Comparison of ENCODE assay signal across 13 cellular contexts in genomic region chr3:9807981-9808344, GRCh38. TPM values are rescaled to one million over a fixed set of nuclear protein-coding genes. Genes with fewer than 3 reads are reported as not detected.
A peak's percentile ranks its signal among the peaks of the same experiment; 100 is the strongest.
DNase-seq lines count a peak whose midpoint lies in the region; ATAC-seq and TF ChIP-seq lines count a peak whose summit lies in the region.
"Had no signal": no experiment of that assay in that cellular context is flagged by ENCODE, and none has a peak within 500 bp of the region (broad histone marks: within the 10 kb centered on the region; RNA-seq: fewer than 3 reads in every experiment).

No MANE protein-coding gene starts in this region.

- intact Hi-C loops in activated B cell treated with CpG ODN at 0.5 μM for 24 hours (cut with micrococcal nuclease) = loop anchor here (2.0 to 5.0 kb wide), 4 partner anchors 37 to 306 kb away; partner anchors contain the start of genes BRPF1, CRELD1 and RPUSD3

- TF ChIP-seq CTCF in activated B cell treated with CpG ODN at 0.5 μM for 24 hours (IDR thresholded peaks at IDR 0.05) = no peak
- TF ChIP-seq CTCF in glutamatergic neuron (IDR thresholded peaks at IDR 0.05; ENCODE audit: partially characterized antibody, unreplicated experiment) = no peak

- H3K36me3 Mint-ChIP-seq in activated T-cell treated with anti-CD3 and anti-CD28 coated beads, Interleukin-2, amount 50 U/mL, for 4 hours (ENCODE audit: insufficient read depth) = peaks cover 28% of the 10 kb centered on the region
- H3K36me3 Mint-ChIP-seq in activated B cell treated with CpG ODN at 0.5 μM for 24 hours (ENCODE audit: low read depth) (peaks cover 49% of the 10 kb centered on the region), glutamatergic neuron (ENCODE audit: unreplicated experiment) (peaks cover 16% of the 10 kb centered on the region)
- H3K36me3 Mint-ChIP-seq in stimulated activated memory B cell treated with anti-CD40 and anti-IgM and Interleukin-4, amounts not matched to agents 10 μg/mL and 1 μg/mL and 100 μg/mL, for 72 hours = peaks cover 62% of the 10 kb centered on the region

- CTCF ChIA-PET in activated B cell treated with CpG ODN at 0.5 μM for 24 hours (lab: Charles Lee) = interaction anchor here (1.2 to 1.7 kb wide), 4 partner anchors 13 to 138 kb away, joined by 3 to 4 read pairs (median 4); no protein-coding TSS in a partner anchor

- H3K9me3 Mint-ChIP-seq in activated T-cell treated with anti-CD3 and anti-CD28 coated beads, Interleukin-2, amount 50 U/mL, for 4 hours = no peaks in the 10 kb centered on the region
- H3K9me3 Mint-ChIP-seq in activated B cell treated with CpG ODN at 0.5 μM for 24 hours (no peaks in the 10 kb centered on the region), glutamatergic neuron (ENCODE audit: unreplicated experiment) (peaks cover 11% of the 10 kb centered on the region)
- no peaks in the 10 kb centered on the region for H3K9me3 Mint-ChIP-seq in stimulated activated memory B cell treated with anti-CD40 and anti-IgM and Interleukin-4, amounts not matched to agents 10 μg/mL and 1 μg/mL and 100 μg/mL, for 72 hours

- POLR2A ChIA-PET in activated B cell treated with CpG ODN at 0.5 μM for 24 hours (lab: Charles Lee) = interaction anchor here (0.7 to 6.4 kb wide), 10 partner anchors 13 to 416 kb away, joined by 3 to 146 read pairs (median 8); partner anchors contain the start of genes ARPC4, BRPF1, CRELD1 and JAGN1

- H3K27ac Mint-ChIP-seq in activated B cell treated with CpG ODN at 0.5 μM for 24 hours = peak overlapping the region; percentile 98
- peak overlapping the region; percentile 31 for H3K27ac Mint-ChIP-seq in glutamatergic neuron (ENCODE audit: unreplicated experiment)
- H3K27ac Mint-ChIP-seq in stimulated activated memory B cell treated with anti-CD40 and anti-IgM and Interleukin-4, amounts not matched to agents 10 μg/mL and 1 μg/mL and 100 μg/mL, for 72 hours = peak overlapping the region; percentile 94

- no peak for ATAC-seq in activated T-cell treated with anti-CD3 and anti-CD28 coated beads, Interleukin-2, amount 50 U/mL, for 4 hours
- no peak for ATAC-seq in activated B cell treated with CpG ODN at 0.5 μM for 24 hours (ENCODE audit: low read depth)
- ATAC-seq in stimulated activated memory B cell treated with anti-CD40 and anti-IgM and Interleukin-4, amounts not matched to agents 10 μg/mL and 1 μg/mL and 100 μg/mL, for 72 hours = no peak
- no peak for ATAC-seq in HG03039 (IDR thresholded peaks at IDR 0.05; ENCODE audit: unreplicated experiment)

- H3K27me3 Mint-ChIP-seq in activated T-cell treated with anti-CD3 and anti-CD28 coated beads, Interleukin-2, amount 50 U/mL, for 4 hours (ENCODE audit: low read depth) = no peaks in the 10 kb centered on the region
- H3K27me3 Mint-ChIP-seq in activated B cell treated with CpG ODN at 0.5 μM for 24 hours (no peaks in the 10 kb centered on the region), glutamatergic neuron (ENCODE audit: unreplicated experiment) (peaks cover 14% of the 10 kb centered on the region)
- H3K27me3 Mint-ChIP-seq in stimulated activated memory B cell treated with anti-CD40 and anti-IgM and Interleukin-4, amounts not matched to agents 10 μg/mL and 1 μg/mL and 100 μg/mL, for 72 hours = no peaks in the 10 kb centered on the region

- H3K4me1 Mint-ChIP-seq in activated T-cell treated with anti-CD3 and anti-CD28 coated beads, Interleukin-2, amount 50 U/mL, for 4 hours (ENCODE audit: low read depth) = peaks cover 46% of the 10 kb centered on the region
- H3K4me1 Mint-ChIP-seq in activated B cell treated with CpG ODN at 0.5 μM for 24 hours (peaks cover 33% of the 10 kb centered on the region), glutamatergic neuron (ENCODE audit: low read depth, unreplicated experiment) (peaks cover 32% of the 10 kb centered on the region)
- H3K4me1 Mint-ChIP-seq in stimulated activated memory B cell treated with anti-CD40 and anti-IgM and Interleukin-4, amounts not matched to agents 10 μg/mL and 1 μg/mL and 100 μg/mL, for 72 hours = peaks cover 66% of the 10 kb centered on the region

- DNase-seq in activated T-cell treated with anti-CD3 and anti-CD28 coated beads, Interleukin-2, amount 50 U/mL, for 4 hours = no peak
- no peak for DNase-seq in activated T-cell treated with anti-CD3 and anti-CD28 coated beads, Interleukin-2, amount 50 U/mL, for 48 hours
- DNase-seq in activated B cell treated with CpG ODN at 0.5 μM for 24 hours (no peak), glutamatergic neuron (no peak), DMS53 (lab: John Stamatoyannopoulos, UW) (no peak)
- no peak for DNase-seq in effector CD4-positive, alpha-beta T cell
- DNase-seq: adrenal gland, DMS79, hypothalamus, left ventricle myocardium inferior, nucleus accumbens had no signal

- H3K4me3 Mint-ChIP-seq in activated T-cell treated with anti-CD3 and anti-CD28 coated beads, Interleukin-2, amount 50 U/mL, for 4 hours = peak overlapping the region; percentile 46
- H3K4me3 Mint-ChIP-seq in activated B cell treated with CpG ODN at 0.5 μM for 24 hours = no peak overlapping the region
- H3K4me3 Mint-ChIP-seq in glutamatergic neuron (ENCODE audit: unreplicated experiment) = no peak overlapping the region
- H3K4me3 Mint-ChIP-seq in stimulated activated memory B cell treated with anti-CD40 and anti-IgM and Interleukin-4, amounts not matched to agents 10 μg/mL and 1 μg/mL and 100 μg/mL, for 72 hours = no peak overlapping the region

RNA-seq across cellular contexts. Expression of gene TTLL3, which starts 2.1 kb away (rescaled TPM):
- total RNA-seq in activated T-cell treated with anti-CD3 and anti-CD28 coated beads, Interleukin-2, amount 50 U/mL, for 4 hours = 10 to 100 TPM in 2 of 3 donors, 1 to 10 TPM in 1; 9.2 to 13.5 (median 11.1) TPM
- total RNA-seq in activated B cell treated with CpG ODN at 0.5 μM for 24 hours = 51.4 and 61.9 TPM in 2 replicates
- 45.7 TPM for total RNA-seq in glutamatergic neuron (ENCODE audit: unreplicated experiment)

RNA-seq across cellular contexts. Expression of gene ARPC4, which starts 15.1 kb away (rescaled TPM):
- 100 to 1,000 TPM; 257 to 268 (median 264) TPM for total RNA-seq in activated T-cell treated with anti-CD3 and anti-CD28 coated beads, Interleukin-2, amount 50 U/mL, for 4 hours
- total RNA-seq in activated B cell treated with CpG ODN at 0.5 μM for 24 hours (315 and 338 TPM in 2 replicates), glutamatergic neuron (ENCODE audit: unreplicated experiment) (164 TPM)

RNA-seq across cellular contexts. Expression of gene TADA3, which starts 15.7 kb away (rescaled TPM):
- 10 to 100 TPM; 39.3 to 42.0 (median 40.2) TPM for total RNA-seq in activated T-cell treated with anti-CD3 and anti-CD28 coated beads, Interleukin-2, amount 50 U/mL, for 4 hours
- total RNA-seq in activated B cell treated with CpG ODN at 0.5 μM for 24 hours (43.8 and 44.7 TPM in 2 replicates), glutamatergic neuron (ENCODE audit: unreplicated experiment) (59.1 TPM)

RNA-seq across cellular contexts. Expression of gene RPUSD3, which starts 35.8 kb away (rescaled TPM):
- total RNA-seq in activated T-cell treated with anti-CD3 and anti-CD28 coated beads, Interleukin-2, amount 50 U/mL, for 4 hours = 10 to 100 TPM; 56.5 to 70.3 (median 69.0) TPM
- total RNA-seq in activated B cell treated with CpG ODN at 0.5 μM for 24 hours (49.5 and 55.7 TPM in 2 replicates), glutamatergic neuron (ENCODE audit: unreplicated experiment) (81.7 TPM)

RNA-seq across cellular contexts. Expression of gene CAMK1, which starts 38.2 kb away (rescaled TPM):
- 10 to 100 TPM; 15.3 to 20.7 (median 15.7) TPM for total RNA-seq in activated T-cell treated with anti-CD3 and anti-CD28 coated beads, Interleukin-2, amount 50 U/mL, for 4 hours
- total RNA-seq in activated B cell treated with CpG ODN at 0.5 μM for 24 hours (0.69 and 1.7 TPM in 2 replicates), glutamatergic neuron (ENCODE audit: unreplicated experiment) (8.2 TPM)

Comparison
In these comparisons a context has a peak if more than half of its experiments do, and no peak if none do; other contexts are left out.
1. H3K27ac Mint-ChIP-seq: peak in every context shown above with its lines; median percentile 98 in activated B cell treated with CpG ODN at 0.5 μM for 24 hours; 94 in stimulated activated memory B cell treated with anti-CD40 and anti-IgM and Interleukin-4, amounts not matched to agents 10 μg/mL and 1 μg/mL and 100 μg/mL, for 72 hours; 31 in glutamatergic neuron.